Comparison of ENCODE assay signal across 24 cellular contexts in the genomic region with DNA sequence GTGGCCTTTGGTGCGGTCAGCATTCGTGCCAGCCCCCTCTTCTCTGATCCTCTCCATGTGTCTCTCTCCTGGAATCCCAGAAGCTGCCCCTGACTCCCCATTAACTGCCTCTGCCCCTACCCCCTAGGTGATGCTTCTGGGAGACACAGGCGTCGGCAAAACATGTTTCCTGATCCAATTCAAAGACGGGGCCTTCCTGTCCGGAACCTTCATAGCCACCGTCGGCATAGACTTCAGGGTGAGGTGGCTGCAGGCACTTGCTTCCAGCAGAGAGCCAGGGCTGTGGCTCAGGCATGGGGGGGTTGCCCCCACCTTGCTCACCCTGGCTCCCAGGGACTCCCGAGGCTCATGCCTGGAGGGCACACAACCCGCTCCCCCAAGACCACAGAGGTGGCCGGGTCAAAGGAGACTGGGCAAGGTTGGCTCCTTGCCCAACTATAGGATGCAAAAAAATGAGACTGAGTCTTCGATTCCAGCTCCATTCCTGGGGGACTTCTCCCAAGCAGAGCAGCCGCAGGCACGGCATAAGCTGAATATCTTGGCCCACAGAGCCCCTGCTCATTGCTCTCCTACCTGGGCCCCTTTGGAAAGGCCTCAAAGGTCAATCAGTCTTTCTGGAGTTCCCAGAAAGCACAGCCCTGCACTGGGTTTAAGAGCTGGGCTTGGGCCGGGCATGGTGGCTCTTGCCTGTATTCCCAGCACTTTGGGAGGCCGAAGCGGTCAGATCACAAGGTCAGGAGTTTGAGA. TPM values are rescaled to one million over a fixed set of nuclear protein-coding genes. Genes with fewer than 3 reads are reported as not detected.
DNase-seq lines count a peak whose midpoint lies in the region; ATAC-seq and TF ChIP-seq lines count a peak whose summit lies in the region.
"Had no signal": no experiment of that assay in that cellular context is flagged by ENCODE, and none has a peak within 500 bp of the region (broad histone marks: within the 10 kb centered on the region; RNA-seq: fewer than 3 reads in every experiment).

No MANE protein-coding gene starts in this region.

- ATAC-seq in DND-41 (ENCODE audit: insufficient read depth, low read depth) = no peak
- no peak for ATAC-seq in naive thymus-derived CD4-positive, alpha-beta T cell
- no peak for ATAC-seq in HG03045 (IDR thresholded peaks at IDR 0.05; ENCODE audit: unreplicated experiment)
- ATAC-seq: WTC11 had no signal

- no peak overlapping the region for H3K4me2 ChIP-seq in DND-41 (ENCODE audit: insufficient read depth, low read length)

- peaks cover 70% of the 10 kb centered on the region for H3K4me1 Mint-ChIP-seq in T-helper 2 cell treated with Interferon-gamma antibody and Interleukin-4, amounts not matched to agents 5 μg/mL and 100 μg/mL, for 36 hours (ENCODE audit: low read depth)
- peaks cover 86% of the 10 kb centered on the region for H3K4me1 Mint-ChIP-seq in activated CD4-positive, alpha-beta memory T cell treated with anti-CD3 and anti-CD28 coated beads, Interleukin-2, amount 10 ng/mL, durations not matched to agents 7 days and 5 days
- H3K4me1 Mint-ChIP-seq in naive thymus-derived CD4-positive, alpha-beta T cell = peaks cover 69 to 86% (median 75%) of the 10 kb centered on the region in 7 donors

- H3K27ac ChIP-seq in DND-41 (ENCODE audit: low read length) = peak overlapping the region; percentile 84
- peak overlapping the region; percentile 63 for H3K27ac ChIP-seq in naive thymus-derived CD4-positive, alpha-beta T cell (ENCODE audit: low read depth, low read length)
- no peak overlapping the region for H3K27ac ChIP-seq in coronary artery
- H3K27ac ChIP-seq: adrenal gland, C4-2B, cardiac muscle cell had no signal

- no peaks in the 10 kb centered on the region for H3K27me3 Mint-ChIP-seq in T-helper 2 cell treated with Interferon-gamma antibody and Interleukin-4, amounts not matched to agents 5 μg/mL and 100 μg/mL, for 36 hours (ENCODE audit: low read depth)
- H3K27me3 Mint-ChIP-seq in activated CD4-positive, alpha-beta memory T cell treated with anti-CD3 and anti-CD28 coated beads, Interleukin-2, amount 10 ng/mL, durations not matched to agents 7 days and 5 days = peaks cover 5% of the 10 kb centered on the region
- peaks cover 0 to 4% (median 0%) of the 10 kb centered on the region in 5 donors for H3K27me3 Mint-ChIP-seq in naive thymus-derived CD4-positive, alpha-beta T cell

- peaks cover 85% of the 10 kb centered on the region for H3K4me1 ChIP-seq in DND-41 (ENCODE audit: insufficient read depth, low read length)
- peaks cover 75 to 76% of the 10 kb centered on the region in 2 donors for H3K4me1 ChIP-seq in naive thymus-derived CD4-positive, alpha-beta T cell (ENCODE audit: control insufficient read depth in 2 of 2, insufficient read depth in 2 of 2, low read length in 2 of 2)

- H3K36me3 ChIP-seq in DND-41 (ENCODE audit: insufficient read depth, low read length) = no peaks in the 10 kb centered on the region; the same call in 1 of the 2 replicates
- H3K36me3 ChIP-seq in naive thymus-derived CD4-positive, alpha-beta T cell (ENCODE audit: control insufficient read depth in 2 of 3, insufficient read depth in 3 of 3, low read length in 3 of 3) = no peaks in the 10 kb centered on the region
- H3K36me3 ChIP-seq: adrenal gland, cardiac muscle cell, HAP-1 had no signal

- intact Hi-C loops in naive thymus-derived CD4-positive, alpha-beta T cell (cut with micrococcal nuclease) = loop anchor here in 1 of 2 donors (5.0 to 10.0 kb wide), 2 partner anchors 216 to 444 kb away; a partner anchor contains a TSS

- peaks cover 10% of the 10 kb centered on the region for H3K79me2 ChIP-seq in DND-41 (ENCODE audit: insufficient read depth, low read length)

- no peaks in the 10 kb centered on the region for H3K27me3 ChIP-seq in DND-41 (ENCODE audit: insufficient read depth, low read length, poor library complexity)
- no peaks in the 10 kb centered on the region for H3K27me3 ChIP-seq in naive thymus-derived CD4-positive, alpha-beta T cell (ENCODE audit: control insufficient read depth in 2 of 2, insufficient read depth in 2 of 2, low read length in 2 of 2)

- no peak overlapping the region for H2AFZ ChIP-seq in DND-41 (ENCODE audit: low read depth, low read length)

- peak overlapping the region; percentile 87 for H3K27ac Mint-ChIP-seq in T-helper 2 cell treated with Interferon-gamma antibody and Interleukin-4, amounts not matched to agents 5 μg/mL and 100 μg/mL, for 36 hours
- H3K27ac Mint-ChIP-seq in activated CD4-positive, alpha-beta memory T cell treated with anti-CD3 and anti-CD28 coated beads, Interleukin-2, amount 10 ng/mL, durations not matched to agents 7 days and 5 days = peak overlapping the region; percentile 91
- H3K27ac Mint-ChIP-seq in naive thymus-derived CD4-positive, alpha-beta T cell = peak overlapping the region; percentile 86 to 99 (median 94)
- H3K27ac Mint-ChIP-seq: endodermal cell, type B pancreatic cell, WTC11 had no signal

- no peak for DNase-seq in T-helper 2 cell treated with Interferon-gamma antibody and Interleukin-4, amounts not matched to agents 5 μg/mL and 100 μg/mL, for 36 hours (ENCODE audit: low spot score)
- no peak for DNase-seq in T-helper 2 cell
- DNase-seq in DND-41 = no peak
- no peak for DNase-seq in activated CD4-positive, alpha-beta memory T cell treated with anti-CD3 and anti-CD28 coated beads, Interleukin-2, amount 10 ng/mL, durations not matched to agents 7 days and 5 days
- DNase-seq in naive thymus-derived CD4-positive, alpha-beta T cell = no peak
- DNase-seq in coronary artery (ENCODE audit: low spot score) = no peak
- no peak for DNase-seq in activated gamma-delta T cell treated with Interleukin-2 at 50 U/mL for 16 hours
- DNase-seq: 8988T, DMS79 treated with DMSO at 0.1 percent for 48 hours, hippocampal formation, NCI-H1436 treated with DMSO at 0.1 percent for 48 hours, NCI-H2227 treated with DMSO at 0.1 percent for 48 hours, RPMI8226 had no signal

- no peaks in the 10 kb centered on the region for H3K9me3 ChIP-seq in DND-41 (ENCODE audit: insufficient read depth, low read length, severe bottlenecking)
- no peaks in the 10 kb centered on the region for H3K9me3 ChIP-seq in naive thymus-derived CD4-positive, alpha-beta T cell (ENCODE audit: control insufficient read depth in 2 of 3, low read length in 3 of 3)
- H3K9me3 ChIP-seq: adrenal gland, HAP-1 had no signal

- H3K4me3 ChIP-seq in DND-41 (ENCODE audit: low read depth in 1 of 2, low read length in 2 of 2) (no peak overlapping the region), coronary artery (no peak overlapping the region)
- H3K4me3 ChIP-seq in naive thymus-derived CD4-positive, alpha-beta T cell (ENCODE audit: low read length) = no peak overlapping the region
- H3K4me3 ChIP-seq: adrenal gland, cardiac muscle cell, HAP-1 had no signal

- H3K9me3 Mint-ChIP-seq in T-helper 2 cell treated with Interferon-gamma antibody and Interleukin-4, amounts not matched to agents 5 μg/mL and 100 μg/mL, for 36 hours = no peaks in the 10 kb centered on the region
- H3K9me3 Mint-ChIP-seq in activated CD4-positive, alpha-beta memory T cell treated with anti-CD3 and anti-CD28 coated beads, Interleukin-2, amount 10 ng/mL, durations not matched to agents 7 days and 5 days = no peaks in the 10 kb centered on the region
- H3K9me3 Mint-ChIP-seq in naive thymus-derived CD4-positive, alpha-beta T cell = peaks cover 0 to 2% (median 0%) of the 10 kb centered on the region in 11 donors
- H3K9me3 Mint-ChIP-seq: endodermal cell; stimulated activated naive CD8-positive, alpha-beta T cell treated with anti-CD3 and anti-CD28 coated beads, Interleukin-15, Interleukin-2, amounts not matched to agents 100 ng/mL and 50 ng/mL, for 24 hours; type B pancreatic cell had no signal

- H3K36me3 Mint-ChIP-seq in T-helper 2 cell treated with Interferon-gamma antibody and Interleukin-4, amounts not matched to agents 5 μg/mL and 100 μg/mL, for 36 hours (ENCODE audit: low read depth) = peaks cover 51% of the 10 kb centered on the region
- peaks cover 31% of the 10 kb centered on the region for H3K36me3 Mint-ChIP-seq in activated CD4-positive, alpha-beta memory T cell treated with anti-CD3 and anti-CD28 coated beads, Interleukin-2, amount 10 ng/mL, durations not matched to agents 7 days and 5 days (ENCODE audit: low read depth)
- H3K36me3 Mint-ChIP-seq in naive thymus-derived CD4-positive, alpha-beta T cell = peaks cover 0 to 31% (median 0%) of the 10 kb centered on the region in 5 donors
- H3K36me3 Mint-ChIP-seq: type B pancreatic cell, WTC11 had no signal

- CTCF ChIA-PET in activated CD4-positive, alpha-beta memory T cell treated with anti-CD3 and anti-CD28 coated beads, Interleukin-2, amount 10 ng/mL, durations not matched to agents 7 days and 5 days (lab: Charles Lee) = interaction anchor here (1.1 to 2.8 kb wide), 8 partner anchors 10 to 217 kb away, joined by 3 to 39 read pairs (median 12); no protein-coding TSS in a partner anchor
- CTCF ChIA-PET in naive thymus-derived CD4-positive, alpha-beta T cell (lab: Charles Lee) = interaction anchor here (0.7 to 2.5 kb wide), 11 partner anchors 9 to 123 kb away, joined by 3 to 26 read pairs (median 3); no protein-coding TSS in a partner anchor

- peak overlapping the region; percentile 72 for H3K4me3 Mint-ChIP-seq in T-helper 2 cell treated with Interferon-gamma antibody and Interleukin-4, amounts not matched to agents 5 μg/mL and 100 μg/mL, for 36 hours
- H3K4me3 Mint-ChIP-seq in activated CD4-positive, alpha-beta memory T cell treated with anti-CD3 and anti-CD28 coated beads, Interleukin-2, amount 10 ng/mL, durations not matched to agents 7 days and 5 days = no peak overlapping the region
- H3K4me3 Mint-ChIP-seq in naive thymus-derived CD4-positive, alpha-beta T cell = peak overlapping the region in 6 of 10 donors; percentile 77 to 90 (median 85)
- H3K4me3 Mint-ChIP-seq: endodermal cell; stimulated activated naive CD8-positive, alpha-beta T cell treated with anti-CD3 and anti-CD28 coated beads, Interleukin-15, Interleukin-2, amounts not matched to agents 100 ng/mL and 50 ng/mL, for 24 hours; type B pancreatic cell; WTC11 had no signal

- H3K9ac ChIP-seq in DND-41 (ENCODE audit: low read depth, low read length) = peak overlapping the region; percentile 49

- H4K20me1 ChIP-seq in DND-41 (ENCODE audit: insufficient read depth, low read length) = no peaks in the 10 kb centered on the region

- POLR2A ChIA-PET in activated CD4-positive, alpha-beta memory T cell treated with anti-CD3 and anti-CD28 coated beads, Interleukin-2, amount 10 ng/mL, durations not matched to agents 7 days and 5 days (lab: Charles Lee) = interaction anchor here (0.7 to 2.8 kb wide), 7 partner anchors 10 to 132 kb away, joined by 3 to 18 read pairs (median 8); a partner anchor contains a TSS
- POLR2A ChIA-PET in naive thymus-derived CD4-positive, alpha-beta T cell (lab: Charles Lee) = interaction anchor here (1.3 to 3.2 kb wide), 6 partner anchors 9 to 41 kb away, joined by 3 to 27 read pairs (median 14); no protein-coding TSS in a partner anchor

- no peak for TF ChIP-seq CTCF in DND-41 (IDR thresholded peaks at IDR 0.05; ENCODE audit: borderline replicate concordance, extremely low read depth, low read length, poor library complexity, severe bottlenecking)
- no peak for TF ChIP-seq CTCF in coronary artery (IDR thresholded peaks at IDR 0.05)

RNA-seq across cellular contexts. Expression of a gene that starts 3.8 kb away (rescaled TPM):
- 10 to 100 TPM; 56.1 to 58.5 TPM for total RNA-seq in activated CD4-positive, alpha-beta memory T cell treated with anti-CD3 and anti-CD28 coated beads, Interleukin-2, amount 10 ng/mL, durations not matched to agents 7 days and 5 days
- 10 to 100 TPM; 23.6 to 58.5 (median 34.4) TPM for total RNA-seq in naive thymus-derived CD4-positive, alpha-beta T cell
- 10 to 100 TPM; 30.4 to 30.7 TPM for polyA plus RNA-seq in naive thymus-derived CD4-positive, alpha-beta T cell
- total RNA-seq: kidney epithelial cell had no signal

RNA-seq across cellular contexts. Expression of a gene that starts 7.6 kb away (rescaled TPM):
- 100 to 1,000 TPM; 320 to 328 TPM for total RNA-seq in activated CD4-positive, alpha-beta memory T cell treated with anti-CD3 and anti-CD28 coated beads, Interleukin-2, amount 10 ng/mL, durations not matched to agents 7 days and 5 days
- total RNA-seq in naive thymus-derived CD4-positive, alpha-beta T cell = 100 to 1,000 TPM in 4 of 5 experiments, 10 to 100 TPM in 1; 93.1 to 279 (median 156) TPM
- polyA plus RNA-seq in naive thymus-derived CD4-positive, alpha-beta T cell = 100 to 1,000 TPM; 273 to 393 TPM

RNA-seq across cellular contexts. Expression of a gene that starts 28.1 kb away (rescaled TPM):
- total RNA-seq in activated CD4-positive, alpha-beta memory T cell treated with anti-CD3 and anti-CD28 coated beads, Interleukin-2, amount 10 ng/mL, durations not matched to agents 7 days and 5 days = not detected
- total RNA-seq in naive thymus-derived CD4-positive, alpha-beta T cell = 10 to 100 TPM in 1 of 5 experiments, 1 to 10 TPM in 1, under 1 TPM in 2, not detected in 1; 0.46 to 41.0 (median 2.7) TPM
- not detected for polyA plus RNA-seq in naive thymus-derived CD4-positive, alpha-beta T cell
- total RNA-seq: cardiac muscle cell, endodermal cell, kidney epithelial cell, renal cortical epithelial cell, WTC11 had no signal
- polyA plus RNA-seq: cardiac muscle cell had no signal

RNA-seq across cellular contexts. Expression of a gene that starts 35.3 kb away (rescaled TPM):
- total RNA-seq in activated CD4-positive, alpha-beta memory T cell treated with anti-CD3 and anti-CD28 coated beads, Interleukin-2, amount 10 ng/mL, durations not matched to agents 7 days and 5 days = 10 to 100 TPM; 32.1 to 32.3 TPM
- 10 to 100 TPM; 41.4 to 78.8 (median 56.9) TPM for total RNA-seq in naive thymus-derived CD4-positive, alpha-beta T cell
- 10 to 100 TPM; 16.8 to 37.9 TPM for polyA plus RNA-seq in naive thymus-derived CD4-positive, alpha-beta T cell

Comparison
In these comparisons a context has a peak if more than half of its experiments do, and no peak if none do; other contexts are left out.
1. H3K27ac ChIP-seq: peak in DND-41 (single experiment) and naive thymus-derived CD4-positive, alpha-beta T cell (single experiment); none in coronary artery (0 of 2).
2. Peak in every context shown above with its lines, with median percentiles within 50 percentile points of each other: H3K27ac Mint-ChIP-seq.